Comparison of ENCODE assay signal across 2 cellular contexts in genomic region chr17:28968914-28969295, GRCh38.
TF ChIP-seq lines count a peak whose summit lies in the region.

No MANE protein-coding gene starts in this region.

TF ChIP-seq in K562, 482 proteins besides CTCF, POLR2A, EP300 and RAD21:
- TF ChIP-seq ELF2 (CRISPR knock-in tag; IDR thresholded peaks at IDR 0.05): no peak
- TF ChIP-seq MNT (conservative IDR thresholded peaks at IDR 0.05): no peak
- TF ChIP-seq FOXM1 (IDR thresholded peaks at IDR 0.05; ENCODE audit: low read depth): no peak
- TF ChIP-seq FOXM1 (CRISPR knock-in tag; IDR thresholded peaks at IDR 0.05; ENCODE audit: low read depth): no peak
- peak in 1 of 2 experiments; percentile 63; a peak in 1 of 4 replicates for TF ChIP-seq RCOR1 (IDR thresholded peaks at IDR 0.05; ENCODE audit: borderline replicate concordance in 1 of 2, low read depth in 2 of 2, low read length in 2 of 2)
- peak; percentile 27; the same call in 1 of the 2 replicates for TF ChIP-seq CBFA2T3 (IDR thresholded peaks at IDR 0.05)
- peak; percentile 70 for TF ChIP-seq ESRRA (IDR thresholded peaks at IDR 0.05; ENCODE audit: borderline replicate concordance, low read depth)
- no peak for TF ChIP-seq RBM25 (IDR thresholded peaks at IDR 0.05; ENCODE audit: low read depth, low read length, severe bottlenecking)
- TF ChIP-seq KDM1A (IDR thresholded peaks at IDR 0.05): peak; percentile 89 to 92; a peak in 3 of 4 replicates
- TF ChIP-seq, protein P1, sequence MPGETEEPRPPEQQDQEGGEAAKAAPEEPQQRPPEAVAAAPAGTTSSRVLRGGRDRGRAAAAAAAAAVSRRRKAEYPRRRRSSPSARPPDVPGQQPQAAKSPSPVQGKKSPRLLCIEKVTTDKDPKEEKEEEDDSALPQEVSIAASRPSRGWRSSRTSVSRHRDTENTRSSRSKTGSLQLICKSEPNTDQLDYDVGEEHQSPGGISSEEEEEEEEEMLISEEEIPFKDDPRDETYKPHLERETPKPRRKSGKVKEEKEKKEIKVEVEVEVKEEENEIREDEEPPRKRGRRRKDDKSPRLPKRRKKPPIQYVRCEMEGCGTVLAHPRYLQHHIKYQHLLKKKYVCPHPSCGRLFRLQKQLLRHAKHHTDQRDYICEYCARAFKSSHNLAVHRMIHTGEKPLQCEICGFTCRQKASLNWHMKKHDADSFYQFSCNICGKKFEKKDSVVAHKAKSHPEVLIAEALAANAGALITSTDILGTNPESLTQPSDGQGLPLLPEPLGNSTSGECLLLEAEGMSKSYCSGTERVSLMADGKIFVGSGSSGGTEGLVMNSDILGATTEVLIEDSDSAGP (CRISPR knock-in tag; IDR thresholded peaks at IDR 0.05): no peak
- TF ChIP-seq PHF21A (IDR thresholded peaks at IDR 0.05; ENCODE audit: borderline replicate concordance, low read depth): no peak
- TF ChIP-seq THRA (IDR thresholded peaks at IDR 0.05): no peak
- no peak for TF ChIP-seq HMGXB4 (CRISPR knock-in tag; IDR thresholded peaks at IDR 0.05)
- TF ChIP-seq PURB (CRISPR knock-in tag; IDR thresholded peaks at IDR 0.05; ENCODE audit: low read depth): no peak
- no peak for TF ChIP-seq POU5F1 (IDR thresholded peaks at IDR 0.05; ENCODE audit: borderline replicate concordance, low read depth, low read length, partially characterized antibody)
- no peak for TF ChIP-seq CLOCK (CRISPR knock-in tag; IDR thresholded peaks at IDR 0.05; ENCODE audit: borderline replicate concordance)
- TF ChIP-seq, protein P2, sequence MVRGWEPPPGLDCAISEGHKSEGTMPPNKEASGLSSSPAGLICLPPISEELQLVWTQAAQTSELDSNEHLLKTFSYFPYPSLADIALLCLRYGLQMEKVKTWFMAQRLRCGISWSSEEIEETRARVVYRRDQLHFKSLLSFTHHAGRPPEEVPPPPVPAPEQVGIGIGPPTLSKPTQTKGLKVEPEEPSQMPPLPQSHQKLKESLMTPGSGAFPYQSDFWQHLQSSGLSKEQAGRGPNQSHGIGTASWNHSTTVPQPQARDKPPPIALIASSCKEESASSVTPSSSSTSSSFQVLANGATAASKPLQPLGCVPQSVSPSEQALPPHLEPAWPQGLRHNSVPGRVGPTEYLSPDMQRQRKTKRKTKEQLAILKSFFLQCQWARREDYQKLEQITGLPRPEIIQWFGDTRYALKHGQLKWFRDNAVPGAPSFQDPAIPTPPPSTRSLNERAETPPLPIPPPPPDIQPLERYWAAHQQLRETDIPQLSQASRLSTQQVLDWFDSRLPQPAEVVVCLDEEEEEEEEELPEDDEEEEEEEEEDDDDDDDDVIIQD (CRISPR knock-in tag; IDR thresholded peaks at IDR 0.05): no peak

TF ChIP-seq in HepG2, 621 proteins besides CTCF, POLR2A, EP300 and RAD21:
- TF ChIP-seq GFI1 (CRISPR knock-in tag; IDR thresholded peaks at IDR 0.05; ENCODE audit: borderline replicate concordance) (peak; percentile 93), NR2F2 (IDR thresholded peaks at IDR 0.05; ENCODE audit: borderline replicate concordance, low read depth) (peak; percentile 66; the same call in 1 of the 2 replicates), SIX1 (CRISPR knock-in tag; IDR thresholded peaks at IDR 0.05; ENCODE audit: borderline replicate concordance) (peak; percentile 81; the same call in 1 of the 2 replicates), ZBTB7A (CRISPR knock-in tag; IDR thresholded peaks at IDR 0.05) (0 out of 2 replicates have a peak, but pooled peaks have one; percentile 28), HHEX (CRISPR knock-in tag; IDR thresholded peaks at IDR 0.05) (peak; percentile 50; the same call in 1 of the 2 replicates), RARA (CRISPR knock-in tag; IDR thresholded peaks at IDR 0.05) (peak; percentile 46; the same call in 1 of the 2 replicates), CEBPZ (IDR thresholded peaks at IDR 0.05; ENCODE audit: low read length) (no peak), SOX13 (IDR thresholded peaks at IDR 0.05) (no peak), SOX13 (CRISPR knock-in tag; conservative IDR thresholded peaks at IDR 0.05 in 1 of 2, IDR thresholded peaks at IDR 0.05 in 1 of 2) (no peak; a peak in 1 of 4 replicates), SIX4 (CRISPR knock-in tag; IDR thresholded peaks at IDR 0.05) (peak; percentile 95), SOX6 (IDR thresholded peaks at IDR 0.05) (no peak), SOX6 (CRISPR knock-in tag; IDR thresholded peaks at IDR 0.05) (0 out of 2 replicates have a peak, but pooled peaks have one; percentile 21), SKIL (CRISPR knock-in tag; IDR thresholded peaks at IDR 0.05; ENCODE audit: borderline replicate concordance) (peak; percentile 29; the same call in 1 of the 2 replicates), NR2F1 (CRISPR knock-in tag; IDR thresholded peaks at IDR 0.05) (peak; percentile 85 to 88), MXI1 (IDR thresholded peaks at IDR 0.05; ENCODE audit: borderline replicate concordance, low read depth, low read length) (peak; percentile 12; the same call in 1 of the 3 replicates), SKI (IDR thresholded peaks at IDR 0.05; ENCODE audit: partially characterized antibody) (peak; percentile 36), NR2F6 (IDR thresholded peaks at IDR 0.05) (peak; percentile 88), NR2F6 (CRISPR knock-in tag; IDR thresholded peaks at IDR 0.05) (peak; percentile 84), FOSL2 (CRISPR knock-in tag; IDR thresholded peaks at IDR 0.05) (0 out of 2 replicates have a peak, but pooled peaks have one; percentile 24), ZNF318 (CRISPR knock-in tag; IDR thresholded peaks at IDR 0.05) (no peak), ZNF296 (CRISPR knock-in tag; conservative IDR thresholded peaks at IDR 0.05) (no peak)
